ENCODE assay signal across 1 cellular context in the genomic region with DNA sequence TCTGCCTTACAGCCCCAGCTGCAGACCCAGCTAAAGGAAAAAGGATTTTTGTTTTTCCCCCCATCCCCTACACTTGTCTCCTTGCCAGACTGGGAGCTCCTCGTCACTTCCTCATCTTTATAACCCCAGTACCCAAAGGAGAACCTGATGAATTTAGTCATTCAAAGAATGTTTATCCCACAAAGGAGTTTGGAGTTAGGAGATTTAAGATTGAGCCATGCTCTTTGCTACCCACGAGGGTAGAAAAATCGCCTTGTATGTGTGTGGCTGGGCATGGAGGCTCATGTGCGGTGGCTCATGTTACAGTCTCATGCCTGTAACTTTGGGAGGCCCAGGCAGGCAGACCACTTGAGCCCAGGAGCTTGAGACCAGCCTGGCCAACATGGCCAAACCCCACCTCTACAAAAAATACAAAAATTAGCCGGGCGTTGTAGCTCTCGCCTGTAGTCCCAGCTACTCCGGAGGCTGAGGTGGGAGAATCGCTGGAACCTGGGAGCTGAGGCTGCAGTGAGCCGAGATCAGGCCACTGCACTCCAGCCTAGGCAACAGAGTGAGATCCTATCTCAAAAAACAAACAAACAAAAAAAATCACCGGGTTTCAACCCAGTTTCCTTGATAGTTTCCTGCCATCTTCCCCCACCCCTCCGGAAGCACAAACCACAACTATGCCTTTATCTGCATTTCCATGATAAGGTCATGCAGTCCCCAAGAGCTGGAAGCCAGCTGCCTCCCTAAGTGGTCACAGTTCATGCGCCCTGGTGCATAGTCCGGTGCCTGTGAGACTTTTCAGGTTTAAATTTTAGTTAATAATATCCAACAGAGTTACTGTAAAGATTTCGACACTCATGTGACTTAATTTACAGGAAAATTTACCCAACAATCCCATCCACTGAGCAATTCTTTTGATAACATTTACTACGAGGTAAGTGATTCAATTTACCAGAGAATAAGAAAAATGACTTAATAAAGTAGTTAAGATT.
TF ChIP-seq lines count a peak whose summit lies in the region.

No MANE protein-coding gene starts in this region.

TF ChIP-seq in HEK293, 187 proteins besides CTCF, POLR2A, EP300 and RAD21 (continued from another document and continues in another):
- TF ChIP-seq, protein P1, sequence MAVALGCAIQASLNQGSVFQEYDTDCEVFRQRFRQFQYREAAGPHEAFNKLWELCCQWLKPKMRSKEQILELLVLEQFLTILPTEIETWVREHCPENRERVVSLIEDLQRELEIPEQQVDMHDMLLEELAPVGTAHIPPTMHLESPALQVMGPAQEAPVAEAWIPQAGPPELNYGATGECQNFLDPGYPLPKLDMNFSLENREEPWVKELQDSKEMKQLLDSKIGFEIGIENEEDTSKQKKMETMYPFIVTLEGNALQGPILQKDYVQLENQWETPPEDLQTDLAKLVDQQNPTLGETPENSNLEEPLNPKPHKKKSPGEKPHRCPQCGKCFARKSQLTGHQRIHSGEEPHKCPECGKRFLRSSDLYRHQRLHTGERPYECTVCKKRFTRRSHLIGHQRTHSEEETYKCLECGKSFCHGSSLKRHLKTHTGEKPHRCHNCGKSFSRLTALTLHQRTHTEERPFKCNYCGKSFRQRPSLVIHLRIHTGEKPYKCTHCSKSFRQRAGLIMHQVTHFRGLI (tag by site-specific recombination; IDR thresholded peaks at IDR 0.05) = peak; percentile 83
- TF ChIP-seq ZNF133 (tag by site-specific recombination; IDR thresholded peaks at IDR 0.05) = no peak
- TF ChIP-seq, protein P2, sequence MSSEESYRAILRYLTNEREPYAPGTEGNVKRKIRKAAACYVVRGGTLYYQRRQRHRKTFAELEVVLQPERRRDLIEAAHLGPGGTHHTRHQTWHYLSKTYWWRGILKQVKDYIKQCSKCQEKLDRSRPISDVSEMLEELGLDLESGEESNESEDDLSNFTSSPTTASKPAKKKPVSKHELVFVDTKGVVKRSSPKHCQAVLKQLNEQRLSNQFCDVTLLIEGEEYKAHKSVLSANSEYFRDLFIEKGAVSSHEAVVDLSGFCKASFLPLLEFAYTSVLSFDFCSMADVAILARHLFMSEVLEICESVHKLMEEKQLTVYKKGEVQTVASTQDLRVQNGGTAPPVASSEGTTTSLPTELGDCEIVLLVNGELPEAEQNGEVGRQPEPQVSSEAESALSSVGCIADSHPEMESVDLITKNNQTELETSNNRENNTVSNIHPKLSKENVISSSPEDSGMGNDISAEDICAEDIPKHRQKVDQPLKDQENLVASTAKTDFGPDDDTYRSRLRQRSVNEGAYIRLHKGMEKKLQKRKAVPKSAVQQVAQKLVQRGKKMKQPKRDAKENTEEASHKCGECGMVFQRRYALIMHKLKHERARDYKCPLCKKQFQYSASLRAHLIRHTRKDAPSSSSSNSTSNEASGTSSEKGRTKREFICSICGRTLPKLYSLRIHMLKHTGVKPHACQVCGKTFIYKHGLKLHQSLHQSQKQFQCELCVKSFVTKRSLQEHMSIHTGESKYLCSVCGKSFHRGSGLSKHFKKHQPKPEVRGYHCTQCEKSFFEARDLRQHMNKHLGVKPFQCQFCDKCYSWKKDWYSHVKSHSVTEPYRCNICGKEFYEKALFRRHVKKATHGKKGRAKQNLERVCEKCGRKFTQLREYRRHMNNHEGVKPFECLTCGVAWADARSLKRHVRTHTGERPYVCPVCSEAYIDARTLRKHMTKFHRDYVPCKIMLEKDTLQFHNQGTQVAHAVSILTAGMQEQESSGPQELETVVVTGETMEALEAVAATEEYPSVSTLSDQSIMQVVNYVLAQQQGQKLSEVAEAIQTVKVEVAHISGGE (tag by site-specific recombination; conservative IDR thresholded peaks at IDR 0.05; ENCODE audit: low read depth) = no peak
- TF ChIP-seq ZNF24 (tag by site-specific recombination; IDR thresholded peaks at IDR 0.05) = no peak
- TF ChIP-seq EGR2 (tag by site-specific recombination; IDR thresholded peaks at IDR 0.05; ENCODE audit: low read depth) = no peak
- no peak for TF ChIP-seq ZNF549 (tag by site-specific recombination; IDR thresholded peaks at IDR 0.05)
- TF ChIP-seq ZNF48 (tag by site-specific recombination; IDR thresholded peaks at IDR 0.05) = no peak
- no peak for TF ChIP-seq ZNF768 (tag by site-specific recombination; IDR thresholded peaks at IDR 0.05)
- TF ChIP-seq, protein P3, sequence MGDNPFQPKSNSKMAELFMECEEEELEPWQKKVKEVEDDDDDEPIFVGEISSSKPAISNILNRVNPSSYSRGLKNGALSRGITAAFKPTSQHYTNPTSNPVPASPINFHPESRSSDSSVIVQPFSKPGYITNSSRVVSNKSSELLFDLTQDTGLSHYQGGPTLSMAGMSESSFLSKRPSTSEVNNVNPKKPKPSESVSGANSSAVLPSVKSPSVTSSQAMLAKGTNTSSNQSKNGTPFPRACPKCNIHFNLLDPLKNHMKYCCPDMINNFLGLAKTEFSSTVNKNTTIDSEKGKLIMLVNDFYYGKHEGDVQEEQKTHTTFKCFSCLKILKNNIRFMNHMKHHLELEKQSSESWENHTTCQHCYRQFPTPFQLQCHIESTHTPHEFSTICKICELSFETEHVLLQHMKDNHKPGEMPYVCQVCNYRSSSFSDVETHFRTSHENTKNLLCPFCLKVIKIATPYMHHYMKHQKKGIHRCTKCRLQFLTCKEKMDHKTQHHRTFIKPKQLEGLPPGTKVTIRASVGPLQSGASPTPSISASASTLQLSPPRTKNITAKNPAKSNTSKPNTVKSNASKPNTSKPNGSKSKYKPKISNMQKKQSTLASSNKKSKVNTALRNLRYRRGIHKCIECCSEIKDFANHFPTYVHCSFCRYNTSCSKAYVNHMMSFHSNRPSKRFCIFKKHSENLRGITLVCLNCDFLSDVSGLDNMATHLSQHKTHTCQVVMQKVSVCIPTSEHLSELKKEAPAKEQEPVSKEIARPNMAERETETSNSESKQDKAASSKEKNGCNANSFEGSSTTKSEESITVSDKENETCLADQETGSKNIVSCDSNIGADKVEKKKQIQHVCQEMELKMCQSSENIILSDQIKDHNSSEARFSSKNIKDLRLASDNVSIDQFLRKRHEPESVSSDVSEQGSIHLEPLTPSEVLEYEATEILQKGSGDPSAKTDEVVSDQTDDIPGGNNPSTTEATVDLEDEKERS (tag by site-specific recombination; IDR thresholded peaks at IDR 0.05) = no peak
- no peak for TF ChIP-seq ZNF202 (tag by site-specific recombination; IDR thresholded peaks at IDR 0.05; ENCODE audit: borderline replicate concordance)
- TF ChIP-seq ZNF223 (tag by site-specific recombination; IDR thresholded peaks at IDR 0.05) = no peak
- peak; percentile 79 for TF ChIP-seq ZXDB (tag by site-specific recombination; IDR thresholded peaks at IDR 0.05)
- no peak for TF ChIP-seq ZNF558 (tag by site-specific recombination; IDR thresholded peaks at IDR 0.05)
- no peak for TF ChIP-seq KLF16 (tag by site-specific recombination; IDR thresholded peaks at IDR 0.05)
- no peak for TF ChIP-seq ZSCAN23 (tag by site-specific recombination; IDR thresholded peaks at IDR 0.05)
- TF ChIP-seq YY2 (tag by site-specific recombination; IDR thresholded peaks at IDR 0.05) = no peak
- TF ChIP-seq ZBTB17 (tag by site-specific recombination; IDR thresholded peaks at IDR 0.05) = peak; percentile 81
- TF ChIP-seq ZNF843 (tag by site-specific recombination; IDR thresholded peaks at IDR 0.05) = peak; percentile 55
- TF ChIP-seq, protein P4, sequence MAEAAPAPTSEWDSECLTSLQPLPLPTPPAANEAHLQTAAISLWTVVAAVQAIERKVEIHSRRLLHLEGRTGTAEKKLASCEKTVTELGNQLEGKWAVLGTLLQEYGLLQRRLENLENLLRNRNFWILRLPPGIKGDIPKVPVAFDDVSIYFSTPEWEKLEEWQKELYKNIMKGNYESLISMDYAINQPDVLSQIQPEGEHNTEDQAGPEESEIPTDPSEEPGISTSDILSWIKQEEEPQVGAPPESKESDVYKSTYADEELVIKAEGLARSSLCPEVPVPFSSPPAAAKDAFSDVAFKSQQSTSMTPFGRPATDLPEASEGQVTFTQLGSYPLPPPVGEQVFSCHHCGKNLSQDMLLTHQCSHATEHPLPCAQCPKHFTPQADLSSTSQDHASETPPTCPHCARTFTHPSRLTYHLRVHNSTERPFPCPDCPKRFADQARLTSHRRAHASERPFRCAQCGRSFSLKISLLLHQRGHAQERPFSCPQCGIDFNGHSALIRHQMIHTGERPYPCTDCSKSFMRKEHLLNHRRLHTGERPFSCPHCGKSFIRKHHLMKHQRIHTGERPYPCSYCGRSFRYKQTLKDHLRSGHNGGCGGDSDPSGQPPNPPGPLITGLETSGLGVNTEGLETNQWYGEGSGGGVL (tag by site-specific recombination; IDR thresholded peaks at IDR 0.05) = peak; percentile 74
- no peak for TF ChIP-seq ZNF354C (tag by site-specific recombination; IDR thresholded peaks at IDR 0.05; ENCODE audit: borderline replicate concordance, low read depth)
- TF ChIP-seq ZNF114 (tag by site-specific recombination; IDR thresholded peaks at IDR 0.05) = no peak
- TF ChIP-seq, protein P5, sequence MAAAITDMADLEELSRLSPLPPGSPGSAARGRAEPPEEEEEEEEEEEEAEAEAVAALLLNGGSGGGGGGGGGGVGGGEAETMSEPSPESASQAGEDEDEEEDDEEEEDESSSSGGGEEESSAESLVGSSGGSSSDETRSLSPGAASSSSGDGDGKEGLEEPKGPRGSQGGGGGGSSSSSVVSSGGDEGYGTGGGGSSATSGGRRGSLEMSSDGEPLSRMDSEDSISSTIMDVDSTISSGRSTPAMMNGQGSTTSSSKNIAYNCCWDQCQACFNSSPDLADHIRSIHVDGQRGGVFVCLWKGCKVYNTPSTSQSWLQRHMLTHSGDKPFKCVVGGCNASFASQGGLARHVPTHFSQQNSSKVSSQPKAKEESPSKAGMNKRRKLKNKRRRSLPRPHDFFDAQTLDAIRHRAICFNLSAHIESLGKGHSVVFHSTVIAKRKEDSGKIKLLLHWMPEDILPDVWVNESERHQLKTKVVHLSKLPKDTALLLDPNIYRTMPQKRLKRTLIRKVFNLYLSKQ (tag by site-specific recombination; IDR thresholded peaks at IDR 0.05; ENCODE audit: borderline replicate concordance) = no peak
- TF ChIP-seq ZBTB21 (tag by site-specific recombination; IDR thresholded peaks at IDR 0.05) = no peak
- TF ChIP-seq, protein P6, sequence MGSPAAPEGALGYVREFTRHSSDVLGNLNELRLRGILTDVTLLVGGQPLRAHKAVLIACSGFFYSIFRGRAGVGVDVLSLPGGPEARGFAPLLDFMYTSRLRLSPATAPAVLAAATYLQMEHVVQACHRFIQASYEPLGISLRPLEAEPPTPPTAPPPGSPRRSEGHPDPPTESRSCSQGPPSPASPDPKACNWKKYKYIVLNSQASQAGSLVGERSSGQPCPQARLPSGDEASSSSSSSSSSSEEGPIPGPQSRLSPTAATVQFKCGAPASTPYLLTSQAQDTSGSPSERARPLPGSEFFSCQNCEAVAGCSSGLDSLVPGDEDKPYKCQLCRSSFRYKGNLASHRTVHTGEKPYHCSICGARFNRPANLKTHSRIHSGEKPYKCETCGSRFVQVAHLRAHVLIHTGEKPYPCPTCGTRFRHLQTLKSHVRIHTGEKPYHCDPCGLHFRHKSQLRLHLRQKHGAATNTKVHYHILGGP (tag by site-specific recombination; IDR thresholded peaks at IDR 0.05) = peak; percentile 60
- TF ChIP-seq ZNF335 (tag by site-specific recombination; conservative IDR thresholded peaks at IDR 0.05) = peak; percentile 75
- TF ChIP-seq, protein P7, sequence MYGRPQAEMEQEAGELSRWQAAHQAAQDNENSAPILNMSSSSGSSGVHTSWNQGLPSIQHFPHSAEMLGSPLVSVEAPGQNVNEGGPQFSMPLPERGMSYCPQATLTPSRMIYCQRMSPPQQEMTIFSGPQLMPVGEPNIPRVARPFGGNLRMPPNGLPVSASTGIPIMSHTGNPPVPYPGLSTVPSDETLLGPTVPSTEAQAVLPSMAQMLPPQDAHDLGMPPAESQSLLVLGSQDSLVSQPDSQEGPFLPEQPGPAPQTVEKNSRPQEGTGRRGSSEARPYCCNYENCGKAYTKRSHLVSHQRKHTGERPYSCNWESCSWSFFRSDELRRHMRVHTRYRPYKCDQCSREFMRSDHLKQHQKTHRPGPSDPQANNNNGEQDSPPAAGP (tag by site-specific recombination; IDR thresholded peaks at IDR 0.05) = 0 out of 2 replicates have a peak, but pooled peaks have one; percentile 15
- peak; percentile 39; the same call in 1 of the 2 replicates for TF ChIP-seq GLIS1 (tag by site-specific recombination; IDR thresholded peaks at IDR 0.05)
- TF ChIP-seq, protein P8, sequence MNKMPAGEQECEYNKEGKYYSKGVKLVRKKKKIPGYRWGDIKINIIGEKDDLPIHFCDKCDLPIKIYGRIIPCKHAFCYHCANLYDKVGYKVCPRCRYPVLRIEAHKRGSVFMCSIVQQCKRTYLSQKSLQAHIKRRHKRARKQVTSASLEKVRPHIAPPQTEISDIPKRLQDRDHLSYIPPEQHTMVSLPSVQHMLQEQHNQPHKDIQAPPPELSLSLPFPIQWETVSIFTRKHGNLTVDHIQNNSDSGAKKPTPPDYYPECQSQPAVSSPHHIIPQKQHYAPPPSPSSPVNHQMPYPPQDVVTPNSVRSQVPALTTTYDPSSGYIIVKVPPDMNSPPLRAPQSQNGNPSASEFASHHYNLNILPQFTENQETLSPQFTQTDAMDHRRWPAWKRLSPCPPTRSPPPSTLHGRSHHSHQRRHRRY (tag by site-specific recombination; IDR thresholded peaks at IDR 0.05) = no peak
- TF ChIP-seq ZNF423 (tag by site-specific recombination; IDR thresholded peaks at IDR 0.05) = no peak
- TF ChIP-seq ZNF433 (tag by site-specific recombination; IDR thresholded peaks at IDR 0.05; ENCODE audit: low read depth) = no peak
- TF ChIP-seq ZNF112 (tag by site-specific recombination; IDR thresholded peaks at IDR 0.05) = no peak
- TF ChIP-seq, protein P9, sequence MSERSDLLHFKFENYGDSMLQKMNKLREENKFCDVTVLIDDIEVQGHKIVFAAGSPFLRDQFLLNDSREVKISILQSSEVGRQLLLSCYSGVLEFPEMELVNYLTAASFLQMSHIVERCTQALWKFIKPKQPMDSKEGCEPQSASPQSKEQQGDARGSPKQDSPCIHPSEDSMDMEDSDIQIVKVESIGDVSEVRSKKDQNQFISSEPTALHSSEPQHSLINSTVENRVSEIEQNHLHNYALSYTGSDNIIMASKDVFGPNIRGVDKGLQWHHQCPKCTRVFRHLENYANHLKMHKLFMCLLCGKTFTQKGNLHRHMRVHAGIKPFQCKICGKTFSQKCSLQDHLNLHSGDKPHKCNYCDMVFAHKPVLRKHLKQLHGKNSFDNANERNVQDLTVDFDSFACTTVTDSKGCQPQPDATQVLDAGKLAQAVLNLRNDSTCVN (tag by site-specific recombination; optimal IDR thresholded peaks at IDR 0.05) = no peak
- TF ChIP-seq, protein P10, sequence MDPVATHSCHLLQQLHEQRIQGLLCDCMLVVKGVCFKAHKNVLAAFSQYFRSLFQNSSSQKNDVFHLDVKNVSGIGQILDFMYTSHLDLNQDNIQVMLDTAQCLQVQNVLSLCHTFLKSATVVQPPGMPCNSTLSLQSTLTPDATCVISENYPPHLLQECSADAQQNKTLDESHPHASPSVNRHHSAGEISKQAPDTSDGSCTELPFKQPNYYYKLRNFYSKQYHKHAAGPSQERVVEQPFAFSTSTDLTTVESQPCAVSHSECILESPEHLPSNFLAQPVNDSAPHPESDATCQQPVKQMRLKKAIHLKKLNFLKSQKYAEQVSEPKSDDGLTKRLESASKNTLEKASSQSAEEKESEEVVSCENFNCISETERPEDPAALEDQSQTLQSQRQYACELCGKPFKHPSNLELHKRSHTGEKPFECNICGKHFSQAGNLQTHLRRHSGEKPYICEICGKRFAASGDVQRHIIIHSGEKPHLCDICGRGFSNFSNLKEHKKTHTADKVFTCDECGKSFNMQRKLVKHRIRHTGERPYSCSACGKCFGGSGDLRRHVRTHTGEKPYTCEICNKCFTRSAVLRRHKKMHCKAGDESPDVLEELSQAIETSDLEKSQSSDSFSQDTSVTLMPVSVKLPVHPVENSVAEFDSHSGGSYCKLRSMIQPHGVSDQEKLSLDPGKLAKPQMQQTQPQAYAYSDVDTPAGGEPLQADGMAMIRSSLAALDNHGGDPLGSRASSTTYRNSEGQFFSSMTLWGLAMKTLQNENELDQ (tag by site-specific recombination; IDR thresholded peaks at IDR 0.05; ENCODE audit: low read depth) = no peak
- TF ChIP-seq KLF1 (tag by site-specific recombination; IDR thresholded peaks at IDR 0.05) = no peak
- no peak; the same call in 1 of the 2 replicates for TF ChIP-seq KLF8 (tag by site-specific recombination; IDR thresholded peaks at IDR 0.05)
- TF ChIP-seq ZNF138 (tag by site-specific recombination; IDR thresholded peaks at IDR 0.05; ENCODE audit: borderline replicate concordance) = no peak
